ENCODE assay signal across 1 cellular context in genomic region chr3:12472796-12473195, GRCh38.
TF ChIP-seq lines count a peak whose summit lies in the region.

No MANE protein-coding gene starts in this region.

TF ChIP-seq in GM23338, 12 proteins besides CTCF, POLR2A, EP300 and RAD21 (continued from another document):
- TF ChIP-seq REST (IDR thresholded peaks at IDR 0.05; ENCODE audit: unreplicated experiment) (no peak), JUNB (IDR thresholded peaks at IDR 0.05; ENCODE audit: unreplicated experiment) (no peak), ZNF462 (CRISPR knock-in tag; IDR thresholded peaks at IDR 0.05) (no peak), EZH2 (IDR thresholded peaks at IDR 0.05; ENCODE audit: low read depth, unreplicated experiment) (no peak), ZNF114 (CRISPR knock-in tag; IDR thresholded peaks at IDR 0.05) (no peak), NANOG (IDR thresholded peaks at IDR 0.05; ENCODE audit: borderline replicate concordance) (no peak), POLR2AphosphoS5 (IDR thresholded peaks at IDR 0.05; ENCODE audit: low read depth) (no peak)
